30 cellular contexts compared by ENCODE assay signal in genomic region chr19:824885-825284, GRCh38. TPM values are rescaled to one million over a fixed set of nuclear protein-coding genes. Genes with fewer than 3 reads are reported as not detected.
DNase-seq lines count a peak whose midpoint lies in the region; TF ChIP-seq lines count a peak whose summit lies in the region.
"Had no signal": no experiment of that assay in that cellular context is flagged by ENCODE, and none has a peak within 500 bp of the region (broad histone marks: within the 10 kb centered on the region; RNA-seq: fewer than 3 reads in every experiment).

No MANE protein-coding gene starts in this region.

- H3K27me3 Mint-ChIP-seq in dendritic cell treated with granulocyte-macrophage colony-stimulating factor and Interleukin-4, amounts not matched to agents 40 ng/mL and 50 ng/mL, for 4 days: peaks cover 22% of the 10 kb centered on the region
- H3K27me3 Mint-ChIP-seq: type B pancreatic cell had no signal

- H3K4me1 ChIP-seq in neuronal stem cell (ENCODE audit: control insufficient read depth in 2 of 2, insufficient read depth in 1 of 2, low read depth in 1 of 2, low read length in 2 of 2): peaks cover 6% of the 10 kb centered on the region in 2 donors
- H3K4me1 ChIP-seq: Caco-2 had no signal

- DNase-seq in HL-60 (ENCODE audit: low read depth in 1 of 2, low spot score in 1 of 2) (peak; percentile 85 to 87), NB4 (ENCODE audit: low read depth) (peak; percentile 78), neuronal stem cell (ENCODE audit: low spot score) (no peak), T-helper 9 cell (no peak), NCI-H446 (lab: John Stamatoyannopoulos, UW) (no peak), OCI-M1 (lab: John Stamatoyannopoulos, UW) (no peak)
- DNase-seq: activated CD8-positive, alpha-beta T cell treated with anti-CD3 and anti-CD28 coated beads, Interleukin-2, amount 10 ng/mL, durations not matched to agents 7 days and 5 days; activated effector memory CD4-positive, alpha-beta T cell treated with Interleukin-2 at 50 U/mL for 16 hours; activated naive CD8-positive, alpha-beta T cell treated with anti-CD3 and anti-CD28 coated beads for 36 hours; Caco-2; gastrocnemius medialis; hippocampal formation; KG1; MM.1S; NCI-H187; NCI-H2171; NCI-H524; nephron progenitor cell; pancreas; stimulated activated CD4-positive, alpha-beta T cell treated with anti-CD3 and anti-CD28 coated beads, Interleukin-12 subunit alpha, Interleukin-12 subunit beta, amount 100 ng/mL, for 4 hours; stimulated activated CD4-positive, alpha-beta T cell treated with anti-CD3 and anti-CD28 coated beads, Interleukin-4, amount 100 ng/mL, for 24 hours had no signal

- H4K8ac ChIP-seq in neuronal stem cell (ENCODE audit: low read depth, low read length): no peak overlapping the region

- H2BK12ac ChIP-seq in neuronal stem cell (ENCODE audit: low read length): no peak overlapping the region

- no peak overlapping the region for H3K4ac ChIP-seq in neuronal stem cell (ENCODE audit: low read length)

- no peak overlapping the region for H2BK15ac ChIP-seq in neuronal stem cell (ENCODE audit: low read length)

- no peaks in the 10 kb centered on the region for H3K9me3 ChIP-seq in neuronal stem cell (replicated peaks in 1 of 2; ENCODE audit: control insufficient read depth in 2 of 2, insufficient read depth in 1 of 2, low read depth in 1 of 2, low read length in 2 of 2)
- H3K9me3 ChIP-seq: ascending aorta; BLaER1 treated with 17β-estradiol and CSF1 and Interleukin-3, amounts not matched to agents 10 nM and 100 nM; Caco-2; gastrocnemius medialis; pancreas; right atrium auricular region had no signal

- H3K4me2 ChIP-seq in neuronal stem cell (ENCODE audit: insufficient read depth, low read length, poor library complexity, severe bottlenecking): no peak overlapping the region

- H3K27ac ChIP-seq in HL-60 (replicated peaks) (peak overlapping the region; percentile 98), neuronal stem cell (replicated peaks; ENCODE audit: low read length) (no peak overlapping the region)
- H3K27ac ChIP-seq: ascending aorta; BLaER1 treated with 17β-estradiol and CSF1 and Interleukin-3, amounts not matched to agents 10 nM and 100 nM; cardiac muscle cell; gastrocnemius medialis; pancreas; right atrium auricular region had no signal

- H3K36me3 ChIP-seq in neuronal stem cell (replicated peaks in 1 of 2; ENCODE audit: control insufficient read depth in 2 of 2, insufficient read depth in 2 of 2, low read length in 2 of 2): no peaks in the 10 kb centered on the region
- H3K36me3 ChIP-seq: ascending aorta; BLaER1 treated with 17β-estradiol and CSF1 and Interleukin-3, amounts not matched to agents 10 nM and 100 nM; cardiac muscle cell; gastrocnemius medialis; pancreas; right atrium auricular region had no signal

- no peaks in the 10 kb centered on the region for H3K9me3 Mint-ChIP-seq in dendritic cell treated with granulocyte-macrophage colony-stimulating factor and Interleukin-4, amounts not matched to agents 40 ng/mL and 50 ng/mL, for 4 days
- H3K9me3 Mint-ChIP-seq: activated naive CD8-positive, alpha-beta T cell treated with anti-CD3 and anti-CD28 coated beads for 36 hours; nephron progenitor cell; stimulated activated effector memory CD8-positive, alpha-beta T cell treated with anti-CD3 and anti-CD28 coated beads, Interleukin-12 subunit alpha, Interleukin-12 subunit beta, amount 100 ng/mL, for 72 hours; T-helper 1 cell treated with Interleukin-12 subunit alpha and Interleukin-12 subunit beta and Interleukin-4 antibody, amounts not matched to agents 30 μg/mL and 1 μg/mL, for 36 hours; type B pancreatic cell had no signal

- no peak overlapping the region for H2BK5ac ChIP-seq in neuronal stem cell (ENCODE audit: low read length)

- peak overlapping the region; percentile 67 for H3K4me3 Mint-ChIP-seq in dendritic cell treated with granulocyte-macrophage colony-stimulating factor and Interleukin-4, amounts not matched to agents 40 ng/mL and 50 ng/mL, for 4 days
- H3K4me3 Mint-ChIP-seq: activated CD8-positive, alpha-beta T cell treated with anti-CD3 and anti-CD28 coated beads, Interleukin-2, amount 10 ng/mL, durations not matched to agents 7 days and 5 days; activated naive CD8-positive, alpha-beta T cell treated with anti-CD3 and anti-CD28 coated beads for 36 hours; nephron progenitor cell; stimulated activated effector memory CD8-positive, alpha-beta T cell treated with anti-CD3 and anti-CD28 coated beads, Interleukin-12 subunit alpha, Interleukin-12 subunit beta, amount 100 ng/mL, for 72 hours; T-helper 1 cell treated with Interleukin-12 subunit alpha and Interleukin-12 subunit beta and Interleukin-4 antibody, amounts not matched to agents 30 μg/mL and 1 μg/mL, for 36 hours; type B pancreatic cell had no signal

- H2AFZ ChIP-seq in neuronal stem cell (ENCODE audit: low read length): no peak overlapping the region

- H3K27me3 ChIP-seq in HL-60 (ENCODE audit: insufficient read depth, poor library complexity, severe bottlenecking) (no peaks in the 10 kb centered on the region), neuronal stem cell (ENCODE audit: control insufficient read depth in 3 of 3, insufficient read depth in 3 of 3, low read depth in 1 of 3, low read length in 3 of 3) (no peaks in the 10 kb centered on the region)
- H3K27me3 ChIP-seq: cardiac muscle cell had no signal

- peak overlapping the region; percentile 72 for H2AK5ac ChIP-seq in neuronal stem cell (ENCODE audit: low read depth, low read length)

- peaks cover 49% of the 10 kb centered on the region for H3K4me1 Mint-ChIP-seq in dendritic cell treated with granulocyte-macrophage colony-stimulating factor and Interleukin-4, amounts not matched to agents 40 ng/mL and 50 ng/mL, for 4 days (ENCODE audit: low read depth)
- H3K4me1 Mint-ChIP-seq: activated naive CD8-positive, alpha-beta T cell treated with anti-CD3 and anti-CD28 coated beads for 36 hours; stimulated activated effector memory CD8-positive, alpha-beta T cell treated with anti-CD3 and anti-CD28 coated beads, Interleukin-12 subunit alpha, Interleukin-12 subunit beta, amount 100 ng/mL, for 72 hours had no signal

- TF ChIP-seq CTCF in HL-60 (IDR thresholded peaks at IDR 0.05; ENCODE audit: insufficient read depth, low read length) (no peak), NB4 (IDR thresholded peaks at IDR 0.05; ENCODE audit: low read depth, low read length) (no peak)

- no peak overlapping the region for H3K14ac ChIP-seq in neuronal stem cell (ENCODE audit: low read length)

- H4K91ac ChIP-seq in neuronal stem cell (ENCODE audit: low read depth, low read length, poor library complexity): no peak overlapping the region

- no peaks in the 10 kb centered on the region for H3K79me1 ChIP-seq in neuronal stem cell (ENCODE audit: low read depth, low read length)

- H3K9ac ChIP-seq in neuronal stem cell (ENCODE audit: low read depth, low read length, poor library complexity): no peak overlapping the region
- H3K9ac ChIP-seq: BLaER1 treated with 17β-estradiol and CSF1 and Interleukin-3, amounts not matched to agents 10 nM and 100 nM had no signal

- H3K23ac ChIP-seq in neuronal stem cell (ENCODE audit: low read depth, low read length, poor library complexity): no peak overlapping the region

- H3K27ac Mint-ChIP-seq in dendritic cell treated with granulocyte-macrophage colony-stimulating factor and Interleukin-4, amounts not matched to agents 40 ng/mL and 50 ng/mL, for 4 days: peak overlapping the region; percentile 84
- H3K27ac Mint-ChIP-seq: activated CD8-positive, alpha-beta T cell treated with anti-CD3 and anti-CD28 coated beads, Interleukin-2, amount 10 ng/mL, durations not matched to agents 7 days and 5 days; activated naive CD8-positive, alpha-beta T cell treated with anti-CD3 and anti-CD28 coated beads for 36 hours; nephron progenitor cell; stimulated activated effector memory CD8-positive, alpha-beta T cell treated with anti-CD3 and anti-CD28 coated beads, Interleukin-12 subunit alpha, Interleukin-12 subunit beta, amount 100 ng/mL, for 72 hours; T-helper 1 cell treated with Interleukin-12 subunit alpha and Interleukin-12 subunit beta and Interleukin-4 antibody, amounts not matched to agents 30 μg/mL and 1 μg/mL, for 36 hours; type B pancreatic cell had no signal

- H3K4me3 ChIP-seq in HL-60 (replicated peaks; ENCODE audit: insufficient read depth, low read length) (peak overlapping the region; percentile 35), NB4 (ENCODE audit: low read depth, low read length) (peak overlapping the region; percentile 46), neuronal stem cell (ENCODE audit: low read length in 2 of 2) (no peak overlapping the region)
- H3K4me3 ChIP-seq: ascending aorta; BLaER1 treated with 17β-estradiol and CSF1 and Interleukin-3, amounts not matched to agents 10 nM and 100 nM; cardiac muscle cell; gastrocnemius medialis; pancreas; right atrium auricular region had no signal

- intact Hi-C loops in dendritic cell treated with granulocyte-macrophage colony-stimulating factor and Interleukin-4, amounts not matched to agents 40 ng/mL and 50 ng/mL, for 4 days (cut with micrococcal nuclease): no loop called here

- H3K36me3 Mint-ChIP-seq in dendritic cell treated with granulocyte-macrophage colony-stimulating factor and Interleukin-4, amounts not matched to agents 40 ng/mL and 50 ng/mL, for 4 days (ENCODE audit: low read depth): no peaks in the 10 kb centered on the region
- H3K36me3 Mint-ChIP-seq: activated naive CD8-positive, alpha-beta T cell treated with anti-CD3 and anti-CD28 coated beads for 36 hours; stimulated activated effector memory CD8-positive, alpha-beta T cell treated with anti-CD3 and anti-CD28 coated beads, Interleukin-12 subunit alpha, Interleukin-12 subunit beta, amount 100 ng/mL, for 72 hours; type B pancreatic cell had no signal

- peak overlapping the region; percentile 8 for H3K18ac ChIP-seq in neuronal stem cell (ENCODE audit: low read length)

- peak; percentile 55 for TF ChIP-seq POLR2A in NB4 (IDR thresholded peaks at IDR 0.05; ENCODE audit: extremely low read depth, insufficient read length)

- H2BK120ac ChIP-seq in neuronal stem cell (ENCODE audit: low read depth, low read length): no peak overlapping the region

- no CpG with 5 or more reads among the region's 15 CpGs for WGBS in neuronal stem cell (ENCODE audit: extremely low coverage in 2 of 2, insufficient read length in 2 of 2, insufficient replicate concordance in 1 of 2), 2 donors

RNA-seq across cellular contexts. Expression of gene AZU1, which starts 2.8 kb away (rescaled TPM):
- polyA plus RNA-seq in neuronal stem cell (2013, experiment 1 of 2): 1.2 TPM
- 1.3 TPM for polyA plus RNA-seq in neuronal stem cell (2013, experiment 2 of 2)

RNA-seq across cellular contexts. Expression of gene PLPPR3, which starts 3.1 kb away (rescaled TPM):
- 56.3 TPM for polyA plus RNA-seq in neuronal stem cell (2013, experiment 1 of 2)
- polyA plus RNA-seq in neuronal stem cell (2013, experiment 2 of 2): 54.0 TPM

RNA-seq across cellular contexts. Expression of gene PRTN3, which starts 15.9 kb away (rescaled TPM):
- 1.9 TPM for polyA plus RNA-seq in neuronal stem cell (2013, experiment 1 of 2)
- polyA plus RNA-seq in neuronal stem cell (2013, experiment 2 of 2): 1.9 TPM
- polyA plus RNA-seq: AG04450 had no signal

RNA-seq across cellular contexts. Expression of gene ELANE, which starts 27.2 kb away (rescaled TPM):
- not detected for polyA plus RNA-seq in neuronal stem cell (2013, experiment 1 of 2)
- not detected for polyA plus RNA-seq in neuronal stem cell (2013, experiment 2 of 2)
- polyA plus RNA-seq: AG04450, cardiac muscle cell had no signal

RNA-seq across cellular contexts. Expression of gene PTBP1, which starts 27.6 kb away (rescaled TPM):
- polyA plus RNA-seq in neuronal stem cell (2013, experiment 1 of 2): 412 TPM
- 415 TPM for polyA plus RNA-seq in neuronal stem cell (2013, experiment 2 of 2)

Comparison
In these comparisons a context has a peak if more than half of its experiments do, and no peak if none do; other contexts are left out.
1. DNase-seq: peak in HL-60 (2 of 2) and NB4 (single experiment); none in neuronal stem cell (single experiment), T-helper 9 cell (single experiment), NCI-H446 (0 of 2) and OCI-M1 (single experiment).
2. H3K4me3 ChIP-seq: peak in HL-60 (single experiment) and NB4 (single experiment); none in neuronal stem cell (0 of 2).